Comparison of ENCODE assay signal across 2 cellular contexts in the genomic region with DNA sequence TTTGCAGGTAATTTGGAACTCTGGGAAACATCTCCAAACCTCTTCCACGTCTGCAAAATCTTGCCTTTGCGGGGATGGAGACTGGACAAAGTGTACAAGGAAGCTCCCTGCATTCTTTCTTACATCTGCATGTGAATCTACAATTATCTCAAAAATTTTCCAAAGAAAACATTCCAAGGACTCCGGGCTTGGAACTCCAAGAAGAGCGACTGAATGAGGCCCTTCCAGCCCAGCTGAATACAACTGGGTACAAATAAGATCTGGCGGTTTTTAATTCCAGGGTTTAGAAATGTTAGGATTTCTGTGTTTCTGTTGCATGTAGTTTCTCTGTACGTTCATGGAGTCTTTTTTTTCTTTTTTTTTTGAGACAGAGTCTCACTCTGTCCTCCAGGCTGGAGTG.
TF ChIP-seq lines count a peak whose summit lies in the region.

No MANE protein-coding gene starts in this region.

TF ChIP-seq in WTC11, 78 proteins besides CTCF, POLR2A, EP300 and RAD21:
- TF ChIP-seq, protein P1, sequence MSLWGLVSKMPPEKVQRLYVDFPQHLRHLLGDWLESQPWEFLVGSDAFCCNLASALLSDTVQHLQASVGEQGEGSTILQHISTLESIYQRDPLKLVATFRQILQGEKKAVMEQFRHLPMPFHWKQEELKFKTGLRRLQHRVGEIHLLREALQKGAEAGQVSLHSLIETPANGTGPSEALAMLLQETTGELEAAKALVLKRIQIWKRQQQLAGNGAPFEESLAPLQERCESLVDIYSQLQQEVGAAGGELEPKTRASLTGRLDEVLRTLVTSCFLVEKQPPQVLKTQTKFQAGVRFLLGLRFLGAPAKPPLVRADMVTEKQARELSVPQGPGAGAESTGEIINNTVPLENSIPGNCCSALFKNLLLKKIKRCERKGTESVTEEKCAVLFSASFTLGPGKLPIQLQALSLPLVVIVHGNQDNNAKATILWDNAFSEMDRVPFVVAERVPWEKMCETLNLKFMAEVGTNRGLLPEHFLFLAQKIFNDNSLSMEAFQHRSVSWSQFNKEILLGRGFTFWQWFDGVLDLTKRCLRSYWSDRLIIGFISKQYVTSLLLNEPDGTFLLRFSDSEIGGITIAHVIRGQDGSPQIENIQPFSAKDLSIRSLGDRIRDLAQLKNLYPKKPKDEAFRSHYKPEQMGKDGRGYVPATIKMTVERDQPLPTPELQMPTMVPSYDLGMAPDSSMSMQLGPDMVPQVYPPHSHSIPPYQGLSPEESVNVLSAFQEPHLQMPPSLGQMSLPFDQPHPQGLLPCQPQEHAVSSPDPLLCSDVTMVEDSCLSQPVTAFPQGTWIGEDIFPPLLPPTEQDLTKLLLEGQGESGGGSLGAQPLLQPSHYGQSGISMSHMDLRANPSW (CRISPR knock-in tag; conservative IDR thresholded peaks at IDR 0.05; ENCODE audit: low read depth), result no peak
- TF ChIP-seq CREB1 (CRISPR knock-in tag; IDR thresholded peaks at IDR 0.05) (no peak), NFYB (CRISPR knock-in tag; conservative IDR thresholded peaks at IDR 0.05; ENCODE audit: low read depth) (no peak)

TF ChIP-seq in H1, 55 proteins besides CTCF, POLR2A, EP300 and RAD21:
- TF ChIP-seq, protein P2, sequence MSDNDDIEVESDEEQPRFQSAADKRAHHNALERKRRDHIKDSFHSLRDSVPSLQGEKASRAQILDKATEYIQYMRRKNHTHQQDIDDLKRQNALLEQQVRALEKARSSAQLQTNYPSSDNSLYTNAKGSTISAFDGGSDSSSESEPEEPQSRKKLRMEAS (IDR thresholded peaks at IDR 0.05), result no peak
- no peak for TF ChIP-seq KDM4A (IDR thresholded peaks at IDR 0.05; ENCODE audit: low read depth, low read length, severe bottlenecking)
- TF ChIP-seq, protein P3, sequence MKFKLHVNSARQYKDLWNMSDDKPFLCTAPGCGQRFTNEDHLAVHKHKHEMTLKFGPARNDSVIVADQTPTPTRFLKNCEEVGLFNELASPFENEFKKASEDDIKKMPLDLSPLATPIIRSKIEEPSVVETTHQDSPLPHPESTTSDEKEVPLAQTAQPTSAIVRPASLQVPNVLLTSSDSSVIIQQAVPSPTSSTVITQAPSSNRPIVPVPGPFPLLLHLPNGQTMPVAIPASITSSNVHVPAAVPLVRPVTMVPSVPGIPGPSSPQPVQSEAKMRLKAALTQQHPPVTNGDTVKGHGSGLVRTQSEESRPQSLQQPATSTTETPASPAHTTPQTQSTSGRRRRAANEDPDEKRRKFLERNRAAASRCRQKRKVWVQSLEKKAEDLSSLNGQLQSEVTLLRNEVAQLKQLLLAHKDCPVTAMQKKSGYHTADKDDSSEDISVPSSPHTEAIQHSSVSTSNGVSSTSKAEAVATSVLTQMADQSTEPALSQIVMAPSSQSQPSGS (IDR thresholded peaks at IDR 0.05; ENCODE audit: low read length), result no peak
